Comparison of ENCODE assay signal across 11 cellular contexts in genomic region chr2:152585830-152586484, GRCh38.
DNase-seq lines count a peak whose midpoint lies in the region; ATAC-seq and TF ChIP-seq lines count a peak whose summit lies in the region.
"Had no signal": no experiment of that assay in that cellular context is flagged by ENCODE, and none has a peak within 500 bp of the region (broad histone marks: within the 10 kb centered on the region; RNA-seq: fewer than 3 reads in every experiment).

No MANE protein-coding gene starts in this region.

- peaks cover 39 to 92% (median 74%) of the 10 kb centered on the region in 11 experiments for H3K36me3 ChIP-seq in BLaER1 treated with 17β-estradiol and CSF1 and Interleukin-3, amounts not matched to agents 10 nM and 100 nM
- no peaks in the 10 kb centered on the region for H3K36me3 ChIP-seq in osteoblast (ENCODE audit: insufficient read depth, low read length)

- no peaks in the 10 kb centered on the region for H3K4me1 Mint-ChIP-seq in activated T-helper 17 cell treated with anti-CD3 and anti-CD28 coated beads, Interleukin-2, amount 50 U/mL, for 72 hours
- H3K4me1 Mint-ChIP-seq: natural killer cell had no signal

- H3K27me3 ChIP-seq in BLaER1 treated with 17β-estradiol and CSF1 and Interleukin-3, amounts not matched to agents 10 nM and 100 nM: no peaks in the 10 kb centered on the region
- H3K27me3 ChIP-seq in osteoblast (ENCODE audit: insufficient read depth, low read length): no peaks in the 10 kb centered on the region

- H3K4me1 ChIP-seq in BLaER1 treated with 17β-estradiol and CSF1 and Interleukin-3, amounts not matched to agents 10 nM and 100 nM: peaks cover 38 to 86% (median 70%) of the 10 kb centered on the region in 10 experiments
- peaks cover 57% of the 10 kb centered on the region for H3K4me1 ChIP-seq in osteoblast (ENCODE audit: insufficient read depth, low read length)

- peaks cover 23% of the 10 kb centered on the region for H3K27me3 Mint-ChIP-seq in activated T-helper 17 cell treated with anti-CD3 and anti-CD28 coated beads, Interleukin-2, amount 50 U/mL, for 72 hours

- H3K27ac Mint-ChIP-seq in activated T-helper 17 cell treated with anti-CD3 and anti-CD28 coated beads, Interleukin-2, amount 50 U/mL, for 72 hours: no peak overlapping the region
- H3K27ac Mint-ChIP-seq: natural killer cell had no signal

- H3K4me3 Mint-ChIP-seq in activated T-helper 17 cell treated with anti-CD3 and anti-CD28 coated beads, Interleukin-2, amount 50 U/mL, for 72 hours: no peak overlapping the region
- H3K4me3 Mint-ChIP-seq: natural killer cell had no signal

- H3K4me3 ChIP-seq in BLaER1 treated with 17β-estradiol and CSF1 and Interleukin-3, amounts not matched to agents 10 nM and 100 nM: no peak overlapping the region
- no peak overlapping the region for H3K4me3 ChIP-seq in epithelial cell of esophagus (ENCODE audit: low read length)
- no peak overlapping the region for H3K4me3 ChIP-seq in osteoblast (ENCODE audit: insufficient read depth, low read length)

- H2AFZ ChIP-seq in osteoblast (ENCODE audit: low read length): no peak overlapping the region

- H4K20me1 ChIP-seq in BLaER1 treated with 17β-estradiol and CSF1 and Interleukin-3, amounts not matched to agents 10 nM and 100 nM: no peaks in the 10 kb centered on the region
- H4K20me1 ChIP-seq in osteoblast (ENCODE audit: insufficient read depth, low read length): no peaks in the 10 kb centered on the region

- DNase-seq in NCI-H446 (lab: John Stamatoyannopoulos, UW) (peak; percentile 27 to 73), epithelial cell of esophagus (ENCODE audit: low read depth) (peak; percentile 29), osteoblast (ENCODE audit: insufficient read length, low spot score, missing footprints) (no peak), COLO668 (lab: John Stamatoyannopoulos, UW; ENCODE audit: unreplicated experiment) (no peak)
- no peak for DNase-seq in activated T-cell treated with anti-CD3 and anti-CD28 coated beads, Interleukin-2, amount 50 U/mL, for 1 hour
- DNase-seq: effector memory CD4-positive, alpha-beta T cell; natural killer cell; NK-92 treated with Interleukin-12 subunit alpha and Interleukin-12 subunit beta, amount 100 ng/mL, for 24 hours had no signal

- ATAC-seq in activated T-helper 17 cell treated with anti-CD3 and anti-CD28 coated beads, Interleukin-2, amount 50 U/mL, for 72 hours (replicated peaks): no peak
- no peak for ATAC-seq in GM18858 (IDR thresholded peaks at IDR 0.05; ENCODE audit: unreplicated experiment)
- ATAC-seq: natural killer cell had no signal

- 0 out of 22 replicates have a peak overlapping the region, but pooled peaks of 1 of the 11 experiments have one; percentile 5 for H3K9ac ChIP-seq in BLaER1 treated with 17β-estradiol and CSF1 and Interleukin-3, amounts not matched to agents 10 nM and 100 nM

- peak overlapping the region; percentile 1 to 79 (median 53); a peak in 18 of 22 replicates for H3K27ac ChIP-seq in BLaER1 treated with 17β-estradiol and CSF1 and Interleukin-3, amounts not matched to agents 10 nM and 100 nM
- peak overlapping the region; percentile 8 for H3K27ac ChIP-seq in osteoblast (ENCODE audit: low read depth, low read length)

- H3K9me3 Mint-ChIP-seq in activated T-helper 17 cell treated with anti-CD3 and anti-CD28 coated beads, Interleukin-2, amount 50 U/mL, for 72 hours: no peaks in the 10 kb centered on the region
- H3K9me3 Mint-ChIP-seq: natural killer cell had no signal

- no peaks in the 10 kb centered on the region for H3K36me3 Mint-ChIP-seq in activated T-helper 17 cell treated with anti-CD3 and anti-CD28 coated beads, Interleukin-2, amount 50 U/mL, for 72 hours (ENCODE audit: low read depth)
- H3K36me3 Mint-ChIP-seq: natural killer cell had no signal

- H3K4me2 ChIP-seq in BLaER1 treated with 17β-estradiol and CSF1 and Interleukin-3, amounts not matched to agents 10 nM and 100 nM: peak overlapping the region in 10 of 11 experiments; percentile 2 to 83 (median 58); a peak in 14 of 22 replicates
- H3K4me2 ChIP-seq in osteoblast (ENCODE audit: insufficient read depth, low read length): no peak overlapping the region

- H3K9me3 ChIP-seq in BLaER1 treated with 17β-estradiol and CSF1 and Interleukin-3, amounts not matched to agents 10 nM and 100 nM (replicated peaks in 1 of 11): no peaks in the 10 kb centered on the region
- H3K9me3 ChIP-seq in osteoblast (ENCODE audit: low read depth, low read length): no peaks in the 10 kb centered on the region

- TF ChIP-seq CTCF in epithelial cell of esophagus (IDR thresholded peaks at IDR 0.05; ENCODE audit: insufficient read depth, low read depth, low read length, missing control alignments): no peak
- no peak for TF ChIP-seq CTCF in osteoblast (IDR thresholded peaks at IDR 0.05; ENCODE audit: extremely low read depth, low read depth, low read length)

- H3K79me2 ChIP-seq in osteoblast (ENCODE audit: insufficient read depth, low read length): no peaks in the 10 kb centered on the region

Comparison
In these comparisons a context has a peak if more than half of its experiments do, and no peak if none do; other contexts are left out.
1. DNase-seq: peak in NCI-H446 (2 of 2) and epithelial cell of esophagus (single experiment); none in osteoblast (single experiment), activated T-cell treated with anti-CD3 and anti-CD28 coated beads, Interleukin-2, amount 50 U/mL, for 1 hour (single experiment) and COLO668 (single experiment).